In genomic region chr21:46253610-46254124, GRCh38 we compare ENCODE assay signal across 8 cellular contexts. TPM values are rescaled to one million over a fixed set of nuclear protein-coding genes. Genes with fewer than 3 reads are reported as not detected.
DNase-seq lines count a peak whose midpoint lies in the region; ATAC-seq, FAIRE-seq and TF ChIP-seq lines count a peak whose summit lies in the region.

No MANE protein-coding gene starts in this region.

- H3K4me3 Mint-ChIP-seq in stimulated activated naive CD8-positive, alpha-beta T cell treated with anti-CD3 and anti-CD28 coated beads, Interleukin-15, Interleukin-2, amounts not matched to agents 100 ng/mL and 50 ng/mL, for 24 hours = peak overlapping the region; percentile 35

- peak overlapping the region; percentile 95 for H3K27ac Mint-ChIP-seq in stimulated activated naive CD8-positive, alpha-beta T cell treated with anti-CD3 and anti-CD28 coated beads, Interleukin-15, Interleukin-2, amounts not matched to agents 100 ng/mL and 50 ng/mL, for 24 hours

- H3K4me1 ChIP-seq in ectodermal cell (ENCODE audit: control insufficient read depth, insufficient read depth, low read length) (no peaks in the 10 kb centered on the region), pancreas (no peaks in the 10 kb centered on the region)

- no peaks in the 10 kb centered on the region for H3K9me3 ChIP-seq in ectodermal cell (ENCODE audit: control insufficient read depth, low read length)
- no peaks in the 10 kb centered on the region for H3K9me3 ChIP-seq in pancreas

- no peak for TF ChIP-seq CTCF in pancreas (IDR thresholded peaks at IDR 0.05)

- H3K4me1 Mint-ChIP-seq in stimulated activated naive CD8-positive, alpha-beta T cell treated with anti-CD3 and anti-CD28 coated beads, Interleukin-15, Interleukin-2, amounts not matched to agents 100 ng/mL and 50 ng/mL, for 24 hours (ENCODE audit: low read depth) = peaks cover 43% of the 10 kb centered on the region

- H3K4me3 ChIP-seq in ectodermal cell (ENCODE audit: insufficient read depth, low read depth, low read length) (no peak overlapping the region), pancreas (no peak overlapping the region)

- WGBS in ectodermal cell, 2 experiments = 92% methylated on average over 8 of the region's 8 CpGs
- WGBS in pancreas, 2 donors = 82 to 90% methylated on average over 8 of the region's 8 CpGs

- H3K36me3 Mint-ChIP-seq in stimulated activated naive CD8-positive, alpha-beta T cell treated with anti-CD3 and anti-CD28 coated beads, Interleukin-15, Interleukin-2, amounts not matched to agents 100 ng/mL and 50 ng/mL, for 24 hours (ENCODE audit: low read depth) = peaks cover 85% of the 10 kb centered on the region

- H3K9me3 Mint-ChIP-seq in stimulated activated naive CD8-positive, alpha-beta T cell treated with anti-CD3 and anti-CD28 coated beads, Interleukin-15, Interleukin-2, amounts not matched to agents 100 ng/mL and 50 ng/mL, for 24 hours = no peaks in the 10 kb centered on the region

- intact Hi-C loops in pancreas (cut with DNase I) = no loop called here

- H3K36me3 ChIP-seq in ectodermal cell (ENCODE audit: control insufficient read depth, insufficient read depth, low read length) = peaks cover 72% of the 10 kb centered on the region
- peaks cover 0 to 88% (median 43%) of the 10 kb centered on the region in 3 donors for H3K36me3 ChIP-seq in pancreas

- H3K27ac ChIP-seq in ectodermal cell (ENCODE audit: insufficient read depth, low read depth, low read length, poor library complexity, severe bottlenecking) (peak overlapping the region; percentile 4), pancreas (no peak overlapping the region)

- H3K27me3 ChIP-seq in ectodermal cell (ENCODE audit: control insufficient read depth, insufficient read depth, low read length, poor library complexity, severe bottlenecking) (no peaks in the 10 kb centered on the region), pancreas (no peaks in the 10 kb centered on the region)

- FAIRE-seq in pancreas (lab: Jason Lieb, UNC) = no peak

- DNase-seq in activated naive CD4-positive, alpha-beta T cell treated with Interleukin-2 at 50 U/mL for 16 hours = peak; percentile 57
- no peak for DNase-seq in activated naive CD4-positive, alpha-beta T cell (lab: John Stamatoyannopoulos, UW)
- DNase-seq in OCI-M1 (lab: John Stamatoyannopoulos, UW) (peak; percentile 81), superior temporal gyrus (ENCODE audit: extremely low spot score) (no peak), midbrain (lab: John Stamatoyannopoulos, UW) (no peak), pancreas (no peak)

- ATAC-seq in pancreas = no peak

- no peaks in the 10 kb centered on the region for H3K27me3 Mint-ChIP-seq in stimulated activated naive CD8-positive, alpha-beta T cell treated with anti-CD3 and anti-CD28 coated beads, Interleukin-15, Interleukin-2, amounts not matched to agents 100 ng/mL and 50 ng/mL, for 24 hours

RNA-seq across cellular contexts. Expression of gene LSS, which starts 25.1 kb away (rescaled TPM):
- 65.6 TPM for polyA plus RNA-seq in ectodermal cell (2013, experiment 1 of 4)
- 66.0 TPM for polyA plus RNA-seq in ectodermal cell (2013, experiment 2 of 4)
- polyA plus RNA-seq in ectodermal cell (2013, experiment 3 of 4) = 34.4 TPM
- 36.4 TPM for polyA plus RNA-seq in ectodermal cell (2013, experiment 4 of 4)
- 10 to 100 TPM; 16.1 to 34.1 (median 24.5) TPM for total RNA-seq in pancreas
- 10 to 100 TPM; 30.2 to 33.6 TPM for polyA plus RNA-seq in pancreas

RNA-seq across cellular contexts. Expression of gene MCM3AP, which starts 31.7 kb away (rescaled TPM):
- 117 TPM for polyA plus RNA-seq in ectodermal cell (2013, experiment 1 of 4)
- 117 TPM for polyA plus RNA-seq in ectodermal cell (2013, experiment 2 of 4)
- 94.0 TPM for polyA plus RNA-seq in ectodermal cell (2013, experiment 3 of 4)
- polyA plus RNA-seq in ectodermal cell (2013, experiment 4 of 4) = 101 TPM
- total RNA-seq in pancreas = 10 to 100 TPM; 30.6 to 58.7 (median 35.9) TPM
- 10 to 100 TPM; 47.9 to 59.4 TPM for polyA plus RNA-seq in pancreas

RNA-seq across cellular contexts. Expression of gene YBEY, which starts 32.5 kb away (rescaled TPM):
- 47.5 TPM for polyA plus RNA-seq in ectodermal cell (2013, experiment 1 of 4)
- 45.8 TPM for polyA plus RNA-seq in ectodermal cell (2013, experiment 2 of 4)
- 46.7 TPM for polyA plus RNA-seq in ectodermal cell (2013, experiment 3 of 4)
- polyA plus RNA-seq in ectodermal cell (2013, experiment 4 of 4) = 48.8 TPM
- total RNA-seq in pancreas = 10 to 100 TPM in 1 of 6 donors, 1 to 10 TPM in 5; 4.4 to 11.9 (median 6.7) TPM
- polyA plus RNA-seq in pancreas = 10 to 100 TPM in 1 of 2 donors, 1 to 10 TPM in 1; 9.8 to 15.3 TPM

Comparison
In these comparisons a context has a peak if more than half of its experiments do, and no peak if none do; other contexts are left out.
1. DNase-seq: peak in activated naive CD4-positive, alpha-beta T cell treated with Interleukin-2 at 50 U/mL for 16 hours (single experiment) and OCI-M1 (single experiment); none in activated naive CD4-positive, alpha-beta T cell (0 of 4), superior temporal gyrus (single experiment), midbrain (single experiment) and pancreas (0 of 6).